ENCODE assay signal across 10 cellular contexts in the genomic region with DNA sequence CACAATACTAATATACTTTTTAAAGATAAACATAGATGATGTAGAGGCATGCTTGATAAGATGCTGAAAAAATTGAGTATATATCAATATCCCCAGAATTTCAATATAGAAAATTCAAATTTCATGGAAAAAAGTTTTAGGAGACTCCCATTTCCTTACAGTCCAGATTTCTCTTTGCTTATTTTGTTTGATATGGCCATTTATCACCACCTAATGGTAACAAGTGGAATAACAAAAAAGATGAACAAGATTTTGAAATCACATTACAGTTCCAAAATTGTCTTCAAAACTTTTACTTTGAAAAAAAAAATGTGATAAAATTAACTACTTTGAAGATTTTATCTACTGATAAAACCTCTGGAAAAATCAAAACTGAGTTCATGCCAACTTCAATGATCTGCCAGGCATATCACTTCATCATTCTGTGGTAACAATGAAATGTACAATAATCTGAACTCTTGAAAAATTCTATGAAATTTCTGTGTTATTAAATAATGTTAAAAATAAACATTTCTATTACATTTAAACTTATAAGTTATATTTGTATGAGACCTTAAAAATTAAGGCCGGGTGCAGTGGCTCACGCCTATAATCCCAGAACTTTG. TPM values are rescaled to one million over a fixed set of nuclear protein-coding genes. Genes with fewer than 3 reads are reported as not detected.
A peak's percentile ranks its signal among the peaks of the same experiment; 100 is the strongest.
DNase-seq lines count a peak whose midpoint lies in the region; ATAC-seq and TF ChIP-seq lines count a peak whose summit lies in the region.
"Had no signal": no experiment of that assay in that cellular context is flagged by ENCODE, and none has a peak within 500 bp of the region (broad histone marks: within the 10 kb centered on the region; RNA-seq: fewer than 3 reads in every experiment).

No MANE protein-coding gene starts in this region.

- H3K4me1 ChIP-seq in endodermal cell (ENCODE audit: control insufficient read depth, insufficient read depth, low read length) = peaks cover 2% of the 10 kb centered on the region

- H3K27me3 Mint-ChIP-seq in endodermal cell (ENCODE audit: insufficient read depth) = no peaks in the 10 kb centered on the region
- H3K27me3 Mint-ChIP-seq in nephron progenitor cell (ENCODE audit: low read depth, poor library complexity) = no peaks in the 10 kb centered on the region

- H3K27ac ChIP-seq in endodermal cell (ENCODE audit: low read depth, low read length) = no peak overlapping the region

- WGBS in endodermal cell (ENCODE audit: insufficient coverage in 1 of 2, insufficient read length in 1 of 2), 2 experiments = 78% methylated on average over 2 of the region's 2 CpGs; no CpG with 5 or more reads in 1 of the 2 experiments

- H3K4me1 Mint-ChIP-seq in endodermal cell = no peaks in the 10 kb centered on the region
- H3K4me1 Mint-ChIP-seq in nephron progenitor cell = peaks cover 6% of the 10 kb centered on the region

- ATAC-seq in HG03139 (IDR thresholded peaks at IDR 0.05; ENCODE audit: unreplicated experiment) (no peak), GM21786 (IDR thresholded peaks at IDR 0.05; ENCODE audit: unreplicated experiment) (no peak), GM18868 (IDR thresholded peaks at IDR 0.05; ENCODE audit: unreplicated experiment) (no peak)

- H3K9me3 Mint-ChIP-seq in endodermal cell (no peaks in the 10 kb centered on the region), nephron progenitor cell (no peaks in the 10 kb centered on the region)

- peak; percentile 74 for TF ChIP-seq CTCF in endodermal cell (conservative IDR thresholded peaks at IDR 0.05)
- TF ChIP-seq CTCF in nephron progenitor cell (IDR thresholded peaks at IDR 0.05) = peak; percentile 55

- no peaks in the 10 kb centered on the region for H3K27me3 ChIP-seq in endodermal cell (ENCODE audit: control insufficient read depth, insufficient read depth, low read length, poor library complexity, severe bottlenecking)

- H3K9ac ChIP-seq in endodermal cell (ENCODE audit: extremely low read depth, low read length, poor library complexity, severe bottlenecking) = no peak overlapping the region

- peak; percentile 26 for DNase-seq in NCI-H510A treated with DMSO at 0.1 percent for 48 hours (lab: John Stamatoyannopoulos, UW)
- no peak for DNase-seq in NCI-H510A (lab: John Stamatoyannopoulos, UW)
- DNase-seq in NCI-H748 (lab: John Stamatoyannopoulos, UW; ENCODE audit: unreplicated experiment) = peak; percentile 66
- no peak for DNase-seq in endodermal cell
- no peak for DNase-seq in nephron progenitor cell

- peaks cover 4% of the 10 kb centered on the region for H3K36me3 ChIP-seq in endodermal cell (ENCODE audit: control insufficient read depth, insufficient read depth, low read length)

- H3K36me3 Mint-ChIP-seq in endodermal cell (ENCODE audit: low read depth) (no peaks in the 10 kb centered on the region), nephron progenitor cell (ENCODE audit: low read depth) (no peaks in the 10 kb centered on the region)

- H3K4me3 Mint-ChIP-seq in endodermal cell (no peak overlapping the region), nephron progenitor cell (no peak overlapping the region)

- no peak overlapping the region for H3K27ac Mint-ChIP-seq in endodermal cell
- no peak overlapping the region for H3K27ac Mint-ChIP-seq in nephron progenitor cell

- no peak overlapping the region for H3K4me3 ChIP-seq in endodermal cell (ENCODE audit: low read length)
- H3K4me3 ChIP-seq: skin epidermis had no signal

- no peaks in the 10 kb centered on the region for H3K9me3 ChIP-seq in endodermal cell (ENCODE audit: control insufficient read depth, low read length)

RNA-seq across cellular contexts. Expression of a gene that starts 17.5 kb away (rescaled TPM):
- total RNA-seq in endodermal cell = 10 to 100 TPM; 23.1 to 23.9 TPM
- polyA plus RNA-seq in endodermal cell (2013, experiment 1 of 2) = 16.4 TPM
- 17.6 TPM for polyA plus RNA-seq in endodermal cell (2013, experiment 2 of 2)

RNA-seq across cellular contexts. Expression of a gene that starts 25.6 kb away (rescaled TPM):
- total RNA-seq in endodermal cell = not detected
- polyA plus RNA-seq in endodermal cell (2013, experiment 1 of 2) = not detected
- polyA plus RNA-seq in endodermal cell (2013, experiment 2 of 2) = not detected
- total RNA-seq: Daoy had no signal

Comparison
In these comparisons a context has a peak if more than half of its experiments do, and no peak if none do; other contexts are left out.
1. DNase-seq: peak in NCI-H510A treated with DMSO at 0.1 percent for 48 hours (single experiment) and NCI-H748 (single experiment); none in NCI-H510A (single experiment), endodermal cell (single experiment) and nephron progenitor cell (single experiment).